1 cellular context compared by ENCODE assay signal in the genomic region with DNA sequence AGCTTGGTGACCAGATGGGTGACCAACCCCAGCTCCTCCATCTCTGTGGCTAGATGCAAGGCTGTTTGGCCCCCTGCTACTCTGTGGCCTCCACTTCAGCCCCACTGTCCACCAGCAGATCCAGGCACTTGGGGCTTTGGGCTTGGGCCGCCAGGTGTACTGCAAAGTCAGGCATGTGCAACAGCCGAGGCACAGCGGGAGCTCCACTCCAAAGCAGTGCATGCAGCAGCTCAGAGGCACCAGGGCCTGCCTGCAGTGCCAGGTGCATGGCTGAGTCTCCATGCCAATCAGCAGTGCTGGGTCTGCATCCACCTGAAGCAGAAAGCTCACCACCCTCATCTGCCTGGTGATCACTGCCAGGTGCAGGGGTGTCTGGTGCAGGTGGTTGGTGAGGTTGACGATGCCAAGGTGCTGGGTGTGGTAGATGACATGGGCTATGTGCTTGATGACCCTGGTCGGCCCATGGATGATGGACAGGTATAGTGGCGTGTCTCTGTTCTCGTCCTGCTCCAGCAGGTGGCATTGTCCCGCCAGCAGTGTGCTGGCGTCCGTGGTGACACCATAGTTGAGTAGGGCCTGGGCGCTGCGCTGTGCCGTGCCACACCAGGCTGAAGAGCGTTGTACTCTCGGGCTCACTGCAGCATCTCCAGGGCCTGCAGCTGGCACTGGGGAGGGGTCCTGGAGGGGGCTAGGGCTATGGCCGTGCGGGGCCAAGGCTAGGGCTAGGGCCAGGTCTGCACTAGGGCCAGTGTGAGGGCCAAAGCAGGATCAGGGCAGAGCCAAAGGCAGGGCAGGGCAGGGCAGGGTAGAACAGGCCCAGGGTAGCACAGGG.
TF ChIP-seq lines count a peak whose summit lies in the region.

No MANE protein-coding gene starts in this region.

TF ChIP-seq in H1, 55 proteins besides CTCF, POLR2A, EP300 and RAD21:
- TF ChIP-seq YY1 (IDR thresholded peaks at IDR 0.05; ENCODE audit: low read depth, low read length) (no peak), CHD2 (IDR thresholded peaks at IDR 0.05; ENCODE audit: low read length) (no peak), SP4 (IDR thresholded peaks at IDR 0.05; ENCODE audit: low read length) (no peak), RNF2 (IDR thresholded peaks at IDR 0.05; ENCODE audit: borderline replicate concordance, low read depth, low read length, missing control alignments, poor library complexity, severe bottlenecking) (no peak), BCL11A (IDR thresholded peaks at IDR 0.05; ENCODE audit: low read depth in 2 of 2, low read length in 2 of 2) (no peak)
- TF ChIP-seq, protein P1, sequence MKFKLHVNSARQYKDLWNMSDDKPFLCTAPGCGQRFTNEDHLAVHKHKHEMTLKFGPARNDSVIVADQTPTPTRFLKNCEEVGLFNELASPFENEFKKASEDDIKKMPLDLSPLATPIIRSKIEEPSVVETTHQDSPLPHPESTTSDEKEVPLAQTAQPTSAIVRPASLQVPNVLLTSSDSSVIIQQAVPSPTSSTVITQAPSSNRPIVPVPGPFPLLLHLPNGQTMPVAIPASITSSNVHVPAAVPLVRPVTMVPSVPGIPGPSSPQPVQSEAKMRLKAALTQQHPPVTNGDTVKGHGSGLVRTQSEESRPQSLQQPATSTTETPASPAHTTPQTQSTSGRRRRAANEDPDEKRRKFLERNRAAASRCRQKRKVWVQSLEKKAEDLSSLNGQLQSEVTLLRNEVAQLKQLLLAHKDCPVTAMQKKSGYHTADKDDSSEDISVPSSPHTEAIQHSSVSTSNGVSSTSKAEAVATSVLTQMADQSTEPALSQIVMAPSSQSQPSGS (IDR thresholded peaks at IDR 0.05; ENCODE audit: low read length) = no peak
